Comparison of ENCODE assay signal across 27 cellular contexts in genomic region chr4:27728892-27729291, GRCh38.
"Had no signal": no experiment of that assay in that cellular context is flagged by ENCODE, and none has a peak within 500 bp of the region (broad histone marks: within the 10 kb centered on the region; RNA-seq: fewer than 3 reads in every experiment).

No MANE protein-coding gene starts in this region.

- DNase-seq: activated CD4-positive, alpha-beta memory T cell treated with anti-CD3 and anti-CD28 coated beads, Interleukin-2, amount 10 ng/mL, durations not matched to agents 7 days and 5 days; activated CD4-positive, alpha-beta T cell treated with anti-CD3 and anti-CD28 coated beads for 1 hour; activated CD4-positive, alpha-beta T cell treated with anti-CD3 and anti-CD28 coated beads for 4 hours; activated CD4-positive, alpha-beta T cell treated with anti-CD3 and anti-CD28 coated beads, Interleukin-2, amount 10 ng/mL, durations not matched to agents 7 days and 5 days; activated CD4-positive, alpha-beta T cell treated with anti-CD3 and anti-CD28 coated beads, Interleukin-2, amount 50 U/mL, for 4 hours; activated CD8-positive, alpha-beta memory T cell treated with anti-CD3 and anti-CD28 coated beads, Interleukin-2, amount 50 U/mL, for 48 hours; activated gamma-delta T cell; activated naive CD4-positive, alpha-beta T cell; activated naive CD4-positive, alpha-beta T cell treated with anti-CD3 and anti-CD28 coated beads, Interleukin-2, amount 10 ng/mL, durations not matched to agents 7 days and 5 days; activated naive CD8-positive, alpha-beta T cell treated with anti-CD3 and anti-CD28 coated beads, Interleukin-2, amount 10 ng/mL, durations not matched to agents 7 days and 5 days; activated T-cell treated with anti-CD3 and anti-CD28 coated beads for 4 hours; activated T-cell treated with anti-CD3 and anti-CD28 coated beads, Interleukin-2, amount 50 U/mL, for 24 hours; activated T-cell treated with anti-CD3 and anti-CD28 coated beads, Interleukin-2, amount 50 U/mL, for 72 hours; central memory CD4-positive, alpha-beta T cell; cerebellar nuclear complex; colonic mucosa; effector CD8-positive, alpha-beta T cell; esophagus squamous epithelium; glutamatergic neuron; heart left ventricle; T-helper 2 cell had no signal

- H3K4me1 ChIP-seq: ascending aorta, breast epithelium, colonic mucosa, esophagus squamous epithelium, heart left ventricle had no signal

- FAIRE-seq: endothelial cell of umbilical vein had no signal

- ATAC-seq: activated naive CD4-positive, alpha-beta T cell treated with anti-CD3 and anti-CD28 coated beads, Interleukin-2, amount 50 U/mL, for 72 hours; activated T-cell treated with anti-CD3 and anti-CD28 coated beads, Interleukin-2, amount 50 U/mL, for 72 hours; heart left ventricle had no signal

- H3K4me3 ChIP-seq: ascending aorta, breast epithelium, cardiac muscle cell, colonic mucosa, esophagus squamous epithelium, heart left ventricle had no signal

- H3K9me3 ChIP-seq: ascending aorta, breast epithelium, colonic mucosa, esophagus squamous epithelium, heart left ventricle had no signal

- H3K36me3 ChIP-seq: ascending aorta, breast epithelium, cardiac muscle cell, colonic mucosa, esophagus squamous epithelium, heart left ventricle had no signal

- H3K27ac ChIP-seq: ascending aorta, breast epithelium, cardiac muscle cell, colonic mucosa, epithelial cell of prostate, esophagus squamous epithelium, heart left ventricle had no signal

- H3K27me3 ChIP-seq: ascending aorta, breast epithelium, cardiac muscle cell, colonic mucosa, esophagus squamous epithelium had no signal
